21 cellular contexts compared by ENCODE assay signal in the genomic region with DNA sequence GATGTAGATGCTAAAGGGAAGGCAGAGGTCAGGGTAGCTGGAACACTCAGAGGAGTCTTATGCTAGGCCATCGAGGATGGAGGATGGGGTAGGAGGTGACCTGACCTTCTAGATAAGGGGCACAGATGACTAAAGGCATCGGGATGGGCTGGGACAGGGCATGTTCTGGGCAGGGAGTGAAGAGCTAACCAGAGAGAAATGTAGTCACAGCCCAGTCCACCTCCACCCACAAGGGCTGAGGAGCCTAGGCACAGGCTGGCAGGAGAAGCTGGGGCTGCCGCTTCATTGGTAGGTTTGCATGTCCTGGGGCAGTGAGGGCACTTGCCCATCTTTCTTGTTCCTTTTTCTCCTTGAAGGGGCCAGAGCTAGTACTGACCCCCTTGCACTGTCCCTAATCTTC. TPM values are rescaled to one million over a fixed set of nuclear protein-coding genes. Genes with fewer than 3 reads are reported as not detected.
DNase-seq lines count a peak whose midpoint lies in the region; ATAC-seq and TF ChIP-seq lines count a peak whose summit lies in the region.
"Had no signal": no experiment of that assay in that cellular context is flagged by ENCODE, and none has a peak within 500 bp of the region (broad histone marks: within the 10 kb centered on the region; RNA-seq: fewer than 3 reads in every experiment).

No MANE protein-coding gene starts in this region.

- H3K27ac ChIP-seq in BLaER1: no peak overlapping the region
- H3K27ac ChIP-seq in ovary: no peak overlapping the region
- H3K27ac ChIP-seq: esophagus squamous epithelium, PC-9, testis had no signal

- H3K4me2 ChIP-seq in BLaER1: no peak overlapping the region
- H3K4me2 ChIP-seq: PC-9 had no signal

- H3K36me3 Mint-ChIP-seq in Caco-2 (ENCODE audit: insufficient read depth, unreplicated experiment) (peaks cover 96% of the 10 kb centered on the region), naive B cell (peaks cover 4 to 8% of the 10 kb centered on the region in 2 donors)
- H3K36me3 Mint-ChIP-seq in activated CD8-positive, alpha-beta T cell treated with anti-CD3 and anti-CD28 coated beads, Interleukin-2, amount 10 ng/mL, durations not matched to agents 7 days and 5 days (ENCODE audit: low read depth): peaks cover 69% of the 10 kb centered on the region

- H3K9me3 ChIP-seq in BLaER1 (no peaks in the 10 kb centered on the region), Caco-2 (no peaks in the 10 kb centered on the region), ovary (no peaks in the 10 kb centered on the region)
- H3K9me3 ChIP-seq: esophagus squamous epithelium, testis had no signal

- 0 out of 2 replicates have a peak overlapping the region, but pooled peaks have one; percentile 22 for H3K9ac ChIP-seq in BLaER1

- H3K4me3 Mint-ChIP-seq in Caco-2 (ENCODE audit: unreplicated experiment): no peak overlapping the region
- H3K4me3 Mint-ChIP-seq in activated CD8-positive, alpha-beta T cell treated with anti-CD3 and anti-CD28 coated beads, Interleukin-2, amount 10 ng/mL, durations not matched to agents 7 days and 5 days: no peak overlapping the region
- H3K4me3 Mint-ChIP-seq in naive B cell: peak overlapping the region in 4 of 8 donors; percentile 44 to 89 (median 74)
- H3K4me3 Mint-ChIP-seq: activated CD4-positive, alpha-beta T cell treated with anti-CD3 and anti-CD28 coated beads for 36 hours had no signal

- H3K4me1 Mint-ChIP-seq in Caco-2 (ENCODE audit: low read depth, unreplicated experiment) (peaks cover 11% of the 10 kb centered on the region), naive B cell (peaks cover 56 to 71% (median 57%) of the 10 kb centered on the region in 3 donors)
- H3K4me1 Mint-ChIP-seq in activated CD8-positive, alpha-beta T cell treated with anti-CD3 and anti-CD28 coated beads, Interleukin-2, amount 10 ng/mL, durations not matched to agents 7 days and 5 days (ENCODE audit: low read depth): peaks cover 30% of the 10 kb centered on the region

- H3K27me3 ChIP-seq in BLaER1 (no peaks in the 10 kb centered on the region), Caco-2 (replicated peaks; ENCODE audit: control insufficient read depth, insufficient read depth, low read length) (no peaks in the 10 kb centered on the region), ovary (no peaks in the 10 kb centered on the region)
- H3K27me3 ChIP-seq: esophagus squamous epithelium, testis had no signal

- H3K4me3 ChIP-seq in BLaER1: no peak overlapping the region
- no peak overlapping the region for H3K4me3 ChIP-seq in Caco-2 (ENCODE audit: low read depth, low read length)
- H3K4me3 ChIP-seq in ovary: no peak overlapping the region
- H3K4me3 ChIP-seq: esophagus squamous epithelium, PC-9, skin epidermis, testis had no signal

- ATAC-seq in activated CD8-positive, alpha-beta T cell treated with anti-CD3 and anti-CD28 coated beads, Interleukin-2, amount 10 ng/mL, durations not matched to agents 7 days and 5 days: no peak
- no peak for ATAC-seq in naive B cell (ENCODE audit: low read depth in 2 of 2)
- ATAC-seq in GM19328 (IDR thresholded peaks at IDR 0.05; ENCODE audit: unreplicated experiment): no peak
- ATAC-seq in GM21367 (IDR thresholded peaks at IDR 0.05; ENCODE audit: unreplicated experiment): no peak
- ATAC-seq: activated CD4-positive, alpha-beta T cell treated with anti-CD3 and anti-CD28 coated beads for 36 hours; left ventricle myocardium superior had no signal

- intact Hi-C loops in Caco-2 (cut with micrococcal nuclease; ENCODE audit: unreplicated experiment): no loop called here
- intact Hi-C loops in ovary (cut with DNase I): loop anchor here in 2 of 4 donors (10.0 kb wide), 1 partner anchor 243 kb away; no protein-coding TSS in a partner anchor

- 39 to 46% (median 42%) methylated on average over 3 of the region's 3 CpGs for WGBS in ovary, 3 donors

- POLR2A ChIA-PET in Caco-2 (lab: Charles Lee): no interaction called here
- POLR2A ChIA-PET in activated CD8-positive, alpha-beta T cell treated with anti-CD3 and anti-CD28 coated beads, Interleukin-2, amount 10 ng/mL, durations not matched to agents 7 days and 5 days (lab: Charles Lee): interaction anchor here (1.0 to 1.6 kb wide), 2 partner anchors 10 to 159 kb away, joined by 3 to 5 read pairs; no protein-coding TSS in a partner anchor

- DNase-seq in Caco-2 (no peak), naive B cell (no peak), NCI-H345 (lab: John Stamatoyannopoulos, UW) (no peak), ovary (no peak)
- no peak for DNase-seq in activated CD8-positive, alpha-beta T cell treated with anti-CD3 and anti-CD28 coated beads, Interleukin-2, amount 10 ng/mL, durations not matched to agents 7 days and 5 days
- DNase-seq: activated CD4-positive, alpha-beta T cell treated with anti-CD3 and anti-CD28 coated beads for 36 hours; activated T-cell treated with anti-CD3 and anti-CD28 coated beads for 4 hours; effector CD4-positive, alpha-beta T cell; esophagus squamous epithelium; left ventricle myocardium superior; NCI-H1105 treated with DMSO at 0.1 percent for 48 hours; NCI-H526; PC-9; stimulated activated CD4-positive, alpha-beta T cell treated with anti-CD3 and anti-CD28 coated beads, Interleukin-4, amount 100 ng/mL, for 1 hour; T-helper 9 cell; testis had no signal

- no peak for TF ChIP-seq POLR2A in ovary (IDR thresholded peaks at IDR 0.05)

- no peak for TF ChIP-seq CTCF in Caco-2 (IDR thresholded peaks at IDR 0.05; ENCODE audit: insufficient read depth in 1 of 2, low read depth in 1 of 2, low read length in 1 of 2, severe bottlenecking in 1 of 2, unreplicated experiment in 1 of 2)
- TF ChIP-seq CTCF in ovary (IDR thresholded peaks at IDR 0.05): no peak

- H3K36me3 ChIP-seq in BLaER1 (peaks cover 99% of the 10 kb centered on the region), Caco-2 (ENCODE audit: control insufficient read depth, insufficient read depth, low read length) (peaks cover 12% of the 10 kb centered on the region), ovary (no peaks in the 10 kb centered on the region)

- H3K27me3 Mint-ChIP-seq in Caco-2 (ENCODE audit: insufficient read depth, unreplicated experiment): no peaks in the 10 kb centered on the region
- H3K27me3 Mint-ChIP-seq in activated CD8-positive, alpha-beta T cell treated with anti-CD3 and anti-CD28 coated beads, Interleukin-2, amount 10 ng/mL, durations not matched to agents 7 days and 5 days (ENCODE audit: low read depth): no peaks in the 10 kb centered on the region
- H3K27me3 Mint-ChIP-seq in naive B cell: no peaks in the 10 kb centered on the region
- H3K27me3 Mint-ChIP-seq: activated CD4-positive, alpha-beta T cell treated with anti-CD3 and anti-CD28 coated beads for 36 hours; progenitor cell of endocrine pancreas had no signal

- no peaks in the 10 kb centered on the region for H3K9me3 Mint-ChIP-seq in Caco-2 (ENCODE audit: unreplicated experiment)
- no peaks in the 10 kb centered on the region for H3K9me3 Mint-ChIP-seq in activated CD8-positive, alpha-beta T cell treated with anti-CD3 and anti-CD28 coated beads, Interleukin-2, amount 10 ng/mL, durations not matched to agents 7 days and 5 days (ENCODE audit: insufficient read depth)
- H3K9me3 Mint-ChIP-seq in naive B cell: no peaks in the 10 kb centered on the region

- BruUV-seq in Caco-2 (replicated peaks; lab: Mats Ljungman, UMichigan): no TSS peak

- H4K20me1 ChIP-seq in BLaER1: peaks cover 100% of the 10 kb centered on the region

- H3K27ac Mint-ChIP-seq in Caco-2 (ENCODE audit: unreplicated experiment) (peak overlapping the region; percentile 72), naive B cell (peak overlapping the region; percentile 16 to 99 (median 89))
- H3K27ac Mint-ChIP-seq in activated CD8-positive, alpha-beta T cell treated with anti-CD3 and anti-CD28 coated beads, Interleukin-2, amount 10 ng/mL, durations not matched to agents 7 days and 5 days: peak overlapping the region; percentile 84
- H3K27ac Mint-ChIP-seq: progenitor cell of endocrine pancreas had no signal

- CTCF ChIA-PET in Caco-2 (lab: Charles Lee): interaction anchor here (0.6 to 1.5 kb wide), 2 partner anchors 12 to 322 kb away, joined by 3 to 4 read pairs; partner anchors contain the start of gene CLK3
- CTCF ChIA-PET in activated CD8-positive, alpha-beta T cell treated with anti-CD3 and anti-CD28 coated beads, Interleukin-2, amount 10 ng/mL, durations not matched to agents 7 days and 5 days (lab: Charles Lee): interaction anchor here (1.0 to 11.6 kb wide), 4 partner anchors 9 to 143 kb away, joined by 3 to 228 read pairs (median 4); partner anchors contain the start of gene CLK3

- TF ChIP-seq EP300 in ovary (IDR thresholded peaks at IDR 0.05): no peak

- H3K4me1 ChIP-seq in BLaER1 (peaks cover 39% of the 10 kb centered on the region), Caco-2 (no peaks in the 10 kb centered on the region), ovary (ENCODE audit: insufficient read depth) (no peaks in the 10 kb centered on the region)
- H3K4me1 ChIP-seq: testis had no signal

RNA-seq across cellular contexts. Expression of gene CLK3, which starts 12.6 kb away (rescaled TPM):
- total RNA-seq in Caco-2 (2022): 49.4 and 54.5 TPM in 2 replicates
- 100 to 1,000 TPM; 125 to 128 TPM for total RNA-seq in activated CD8-positive, alpha-beta T cell treated with anti-CD3 and anti-CD28 coated beads, Interleukin-2, amount 10 ng/mL, durations not matched to agents 7 days and 5 days
- polyA plus RNA-seq in naive B cell (ENCODE audit: low read depth in 6 of 6): 100 to 1,000 TPM in 1 of 6 donors, 10 to 100 TPM in 5; 53.1 to 118 (median 61.9) TPM
- total RNA-seq in ovary: 100 to 1,000 TPM in 1 of 7 donors, 10 to 100 TPM in 6; 56.8 to 110 (median 67.2) TPM
- 10 to 100 TPM; 53.2 to 73.4 TPM for polyA plus RNA-seq in ovary
